Comparison of ENCODE assay signal across 8 cellular contexts in genomic region chr4:73257242-73257994, GRCh38. TPM values are rescaled to one million over a fixed set of nuclear protein-coding genes. Genes with fewer than 3 reads are reported as not detected.
DNase-seq lines count a peak whose midpoint lies in the region; ATAC-seq, FAIRE-seq and TF ChIP-seq lines count a peak whose summit lies in the region.

No MANE protein-coding gene starts in this region.

- peaks cover 43% of the 10 kb centered on the region for H3K4me1 Mint-ChIP-seq in dendritic cell treated with granulocyte-macrophage colony-stimulating factor and Interleukin-4, amounts not matched to agents 40 ng/mL and 50 ng/mL, for 4 days (ENCODE audit: low read depth)

- H3K9ac ChIP-seq in HepG2 (ENCODE audit: insufficient read depth, low read depth, low read length) = peak overlapping the region; percentile 96

- peak; percentile 32 to 66; a peak in 3 of 4 replicates for TF ChIP-seq POLR2A in HepG2 (IDR thresholded peaks at IDR 0.05; ENCODE audit: insufficient read depth in 1 of 2, low read depth in 2 of 2, low read length in 2 of 2)

- H3K27ac Mint-ChIP-seq in dendritic cell treated with granulocyte-macrophage colony-stimulating factor and Interleukin-4, amounts not matched to agents 40 ng/mL and 50 ng/mL, for 4 days = peak overlapping the region; percentile 99

- H3K27ac ChIP-seq in HepG2 (ENCODE audit: extremely low read length, insufficient read depth, low read length) = peak overlapping the region; percentile 99

- peaks cover 0 to 20% of the 10 kb centered on the region in 2 experiments; a peak in 3 of 5 replicates for H3K36me3 ChIP-seq in HepG2 (replicated peaks in 1 of 2; ENCODE audit: control insufficient read depth in 1 of 2, insufficient read depth in 2 of 2, low read length in 2 of 2)

- H3K79me2 ChIP-seq in HepG2 (ENCODE audit: insufficient read depth, low read length) = peaks cover 76% of the 10 kb centered on the region

- no peaks in the 10 kb centered on the region; a peak in 1 of 5 replicates for H3K27me3 ChIP-seq in HepG2 (ENCODE audit: control insufficient read depth in 1 of 2, insufficient read depth in 2 of 2, low read length in 2 of 2)

- peak; percentile 82 for FAIRE-seq in HepG2 (lab: Jason Lieb, UNC)

- no peaks in the 10 kb centered on the region for H3K27me3 Mint-ChIP-seq in dendritic cell treated with granulocyte-macrophage colony-stimulating factor and Interleukin-4, amounts not matched to agents 40 ng/mL and 50 ng/mL, for 4 days

- TSS peak; percentile 43 for BruUV-seq in HepG2 (replicated peaks; lab: Mats Ljungman, UMichigan)

- H3K9me3 Mint-ChIP-seq in dendritic cell treated with granulocyte-macrophage colony-stimulating factor and Interleukin-4, amounts not matched to agents 40 ng/mL and 50 ng/mL, for 4 days = no peaks in the 10 kb centered on the region

- peak; percentile 64 for DNase-seq in NCI-H510A (lab: John Stamatoyannopoulos, UW)
- peak; percentile 56 to 70 for DNase-seq in activated CD4-positive, alpha-beta T cell treated with anti-CD3 and anti-CD28 coated beads for 4 hours
- DNase-seq in HepG2 (ENCODE audit: low spot score) = peak; percentile 86
- DNase-seq in stimulated activated CD4-positive, alpha-beta T cell treated with anti-CD3 and anti-CD28 coated beads, Interleukin-2, amount 100 ng/mL, for 4 hours (ENCODE audit: low read depth) = peak; percentile 49
- DNase-seq in GOT3 (lab: John Stamatoyannopoulos, UW) = no peak

- H3K9me3 ChIP-seq in HepG2 (ENCODE audit: low read length) = no peaks in the 10 kb centered on the region

- peak overlapping the region; percentile 98 for H3K4me3 Mint-ChIP-seq in dendritic cell treated with granulocyte-macrophage colony-stimulating factor and Interleukin-4, amounts not matched to agents 40 ng/mL and 50 ng/mL, for 4 days

- TF ChIP-seq CTCF in GM12872 (IDR thresholded peaks at IDR 0.05; ENCODE audit: insufficient read depth, low read depth, low read length) (peak; percentile 74), HepG2 (CRISPR knock-in tag; IDR thresholded peaks at IDR 0.05) (peak; percentile 72)

- in situ Hi-C loops in HepG2 (cut with HindIII; ENCODE audit: extremely low pct_ligation_motif_present, low pct_unique_long_range_greater_than_20kb) = loop anchor here (10.0 kb wide), 1 partner anchor 133 kb away; no protein-coding TSS in a partner anchor

- peak in 1 of 2 experiments; percentile 5; a peak in 1 of 4 replicates for TF ChIP-seq EP300 in HepG2 (IDR thresholded peaks at IDR 0.05; ENCODE audit: low read depth in 2 of 2, low read length in 2 of 2)
- no peak for TF ChIP-seq EP300 in HepG2 (CRISPR knock-in tag; IDR thresholded peaks at IDR 0.05; ENCODE audit: borderline replicate concordance)

- 0 out of 2 replicates have a peak, but pooled peaks have one; percentile 17 for TF ChIP-seq RAD21 in HepG2 (CRISPR knock-in tag; IDR thresholded peaks at IDR 0.05)

- intact Hi-C loops in dendritic cell treated with granulocyte-macrophage colony-stimulating factor and Interleukin-4, amounts not matched to agents 40 ng/mL and 50 ng/mL, for 4 days (cut with micrococcal nuclease) = loop anchor here (1.0 to 5.0 kb wide), 4 partner anchors 34 to 900 kb away; partner anchors contain the start of gene MTHFD2L
- intact Hi-C loops in HepG2 (cut with micrococcal nuclease; ENCODE audit: unreplicated experiment) = loop anchor here (1.0 to 10.0 kb wide), 2 partner anchors 51 to 177 kb away; partner anchors contain the start of gene AFP

- POLR2A ChIA-PET in HepG2 (lab: Yijun Ruan, JAX) = interaction anchor here (1.1 to 3.0 kb wide), 8 partner anchors 9 to 342 kb away, joined by 3 to 20 read pairs (median 6); partner anchors contain the start of gene COX18

- H2AFZ ChIP-seq in HepG2 (ENCODE audit: low read length) = no peak overlapping the region

- CTCF ChIA-PET in HepG2 (lab: Yijun Ruan, JAX; ENCODE audit: low intra/inter-chr PET ratio, low total read pairs) = no interaction called here

- H3K4me2 ChIP-seq in HepG2 (ENCODE audit: low read depth, low read length) = peak overlapping the region; percentile 83

- peaks cover 41% of the 10 kb centered on the region for H3K36me3 Mint-ChIP-seq in dendritic cell treated with granulocyte-macrophage colony-stimulating factor and Interleukin-4, amounts not matched to agents 40 ng/mL and 50 ng/mL, for 4 days (ENCODE audit: low read depth)

- WGBS in HepG2 (ENCODE audit: low lambda C conversion rate) = 2% methylated on average over 16 of the region's 16 CpGs

- peaks cover 45% of the 10 kb centered on the region for H4K20me1 ChIP-seq in HepG2 (ENCODE audit: insufficient read depth, low read length)

- peaks cover 60% of the 10 kb centered on the region for H3K4me1 ChIP-seq in HepG2 (ENCODE audit: insufficient read depth, low read length)

- ATAC-seq in HG03342 (IDR thresholded peaks at IDR 0.05; ENCODE audit: unreplicated experiment) (peak; percentile 25), HepG2 (peak; percentile 39)

- peak overlapping the region; percentile 82 to 93 (median 83) for H3K4me3 ChIP-seq in HepG2 (replicated peaks in 1 of 3; ENCODE audit: insufficient read depth in 1 of 3, low read depth in 2 of 3, low read length in 3 of 3)

TF ChIP-seq in HepG2, 621 proteins besides CTCF, POLR2A, EP300 and RAD21 (continues in another document):
- TF ChIP-seq SRSF9 (IDR thresholded peaks at IDR 0.05; ENCODE audit: borderline replicate concordance, insufficient read depth, low read depth, low read length, poor library complexity, severe bottlenecking) (no peak), ZNF557 (CRISPR knock-in tag; IDR thresholded peaks at IDR 0.05) (no peak), MEF2D (CRISPR knock-in tag; IDR thresholded peaks at IDR 0.05) (no peak), ZNF674 (CRISPR knock-in tag; IDR thresholded peaks at IDR 0.05; ENCODE audit: low read depth) (no peak), HOXA3 (CRISPR knock-in tag; IDR thresholded peaks at IDR 0.05) (no peak), ZSCAN25 (CRISPR knock-in tag; IDR thresholded peaks at IDR 0.05) (no peak), DRAP1 (CRISPR knock-in tag; IDR thresholded peaks at IDR 0.05) (no peak), CC2D1A (CRISPR knock-in tag; IDR thresholded peaks at IDR 0.05) (no peak), ZNF331 (CRISPR knock-in tag; IDR thresholded peaks at IDR 0.05) (no peak)
- TF ChIP-seq, protein P1, sequence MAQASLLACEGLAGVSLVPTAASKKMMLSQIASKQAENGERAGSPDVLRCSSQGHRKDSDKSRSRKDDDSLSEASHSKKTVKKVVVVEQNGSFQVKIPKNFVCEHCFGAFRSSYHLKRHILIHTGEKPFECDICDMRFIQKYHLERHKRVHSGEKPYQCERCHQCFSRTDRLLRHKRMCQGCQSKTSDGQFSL (CRISPR knock-in tag; IDR thresholded peaks at IDR 0.05) = peak; percentile 57
- TF ChIP-seq, protein P2, sequence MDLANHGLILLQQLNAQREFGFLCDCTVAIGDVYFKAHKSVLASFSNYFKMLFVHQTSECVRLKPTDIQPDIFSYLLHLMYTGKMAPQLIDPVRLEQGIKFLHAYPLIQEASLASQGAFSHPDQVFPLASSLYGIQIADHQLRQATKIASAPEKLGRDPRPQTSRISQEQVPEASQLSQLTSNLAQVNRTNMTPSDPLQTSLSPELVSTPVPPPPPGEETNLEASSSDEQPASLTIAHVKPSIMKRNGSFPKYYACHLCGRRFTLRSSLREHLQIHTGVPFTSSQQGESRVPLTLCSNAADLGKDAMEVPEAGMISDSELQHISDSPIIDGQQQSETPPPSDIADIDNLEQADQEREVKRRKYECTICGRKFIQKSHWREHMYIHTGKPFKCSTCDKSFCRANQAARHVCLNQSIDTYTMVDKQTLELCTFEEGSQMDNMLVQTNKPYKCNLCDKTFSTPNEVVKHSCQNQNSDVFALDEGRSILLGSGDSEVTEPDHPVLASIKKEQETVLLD (CRISPR knock-in tag; IDR thresholded peaks at IDR 0.05; ENCODE audit: low read depth) = no peak

RNA-seq across cellular contexts. Expression of gene ANKRD17, which starts 1.2 kb away (rescaled TPM):
- total RNA-seq in HepG2 (2016; rRNA removed; fragmentation: Illumina TruSeq; extraction: Trizol) = 61.1 and 97.9 TPM in 2 replicates
- total RNA-seq in HepG2 (2016; cell fraction: cytosol; rRNA removed; fragmentation: Illumina TruSeq; extraction: Trizol; ENCODE audit: low read depth) = 16.1 and 17.5 TPM in 2 replicates
- total RNA-seq in HepG2 (2016; cell fraction: insoluble cytoplasmic fraction; rRNA removed; fragmentation: Illumina TruSeq; extraction: Trizol) = 56.4 and 90.8 TPM in 2 replicates
- total RNA-seq in HepG2 (2016; cell fraction: membrane; rRNA removed; fragmentation: Illumina TruSeq; extraction: Trizol) = 33.0 and 35.8 TPM in 2 replicates
- 70.8 and 73.9 TPM in 2 replicates for total RNA-seq in HepG2 (2016; cell fraction: nucleus; rRNA removed; fragmentation: Illumina TruSeq; extraction: Trizol)
- 48.9 and 55.7 TPM in 2 replicates for polyA plus RNA-seq in HepG2 (2011; rRNA removed)
- 30.1 and 39.4 TPM in 2 replicates for polyA plus RNA-seq in HepG2 (2011; cell fraction: cytosol; rRNA removed)
- polyA plus RNA-seq in HepG2 (2011; cell fraction: nucleus; rRNA removed) = 39.5 and 42.6 TPM in 2 replicates
- polyA plus RNA-seq in HepG2 (2012) = 32.6 and 35.4 TPM in 2 replicates
- 2.2 and 2.6 TPM in 2 replicates for polyA plus RNA-seq in HepG2 (2016; cell fraction: cytosol; fragmentation: Illumina TruSeq; extraction: Trizol; ENCODE audit: low read depth)
- polyA plus RNA-seq in HepG2 (2016; cell fraction: insoluble cytoplasmic fraction; fragmentation: Illumina TruSeq; extraction: Trizol; ENCODE audit: low read depth) = 64.3 and 64.9 TPM in 2 replicates
- polyA plus RNA-seq in HepG2 (2016; cell fraction: membrane; fragmentation: Illumina TruSeq; extraction: Trizol; ENCODE audit: low read depth) = 7.9 and 9.7 TPM in 2 replicates
- polyA plus RNA-seq in HepG2 (2016; cell fraction: nucleus; fragmentation: Illumina TruSeq; extraction: Trizol; ENCODE audit: insufficient read depth, low read depth) = 49.4 and 51.3 TPM in 2 replicates
- polyA minus RNA-seq in HepG2 (2011; rRNA and poly(A)+ RNA removed; ENCODE audit: low replicate concordance) = 82.8 and 91.1 TPM in 2 replicates
- 62.0 and 69.7 TPM in 2 replicates for polyA minus RNA-seq in HepG2 (2011; cell fraction: cytosol; rRNA and poly(A)+ RNA removed)
- polyA minus RNA-seq in HepG2 (2011; cell fraction: nucleus; rRNA and poly(A)+ RNA removed) = 141 and 147 TPM in 2 replicates
